Comparison of ENCODE assay signal across 8 cellular contexts in genomic region chrX:48897621-48898306, GRCh38. TPM values are rescaled to one million over a fixed set of nuclear protein-coding genes. Genes with fewer than 3 reads are reported as not detected.
DNase-seq lines count a peak whose midpoint lies in the region; ATAC-seq and TF ChIP-seq lines count a peak whose summit lies in the region.

Gene PQBP1, plus strand, starts transcription at chrX:48897930. Its CDS starts 580 bp downstream, at chrX:48898510.
Gene TIMM17B, minus strand, starts transcription at chrX:48897768. Its CDS starts 19 bp downstream, at chrX:48897749.

- H3K4me3 ChIP-seq in GM08714 (ENCODE audit: low read length) (peak within 1 kb of the TSS; percentile 84), testis (peak within 1 kb of the TSS; percentile 63 to 80)

- no peaks in the 10 kb centered on the region for H3K36me3 Mint-ChIP-seq in activated naive CD8-positive, alpha-beta T cell

- peaks cover 27% of the 10 kb centered on the region for H3K4me1 Mint-ChIP-seq in activated naive CD8-positive, alpha-beta T cell (ENCODE audit: low read depth)

- WGBS in testis, 2 donors = 0% methylated on average over 5 to 18 of the region's 49 CpGs

- DNase-seq in NCI-H1092 treated with DMSO at 0.1 percent for 48 hours (lab: John Stamatoyannopoulos, UW) (peak; percentile 98), SKM-1 (lab: John Stamatoyannopoulos, UW; ENCODE audit: unreplicated experiment) (peak; percentile 69), glomerular endothelial cell (ENCODE audit: extremely low read depth, low read depth, low spot score) (peak; percentile 68), omental fat pad (ENCODE audit: low spot score) (peak; percentile 50), testis (peak; percentile 94)

- ATAC-seq in HG02610 (IDR thresholded peaks at IDR 0.05; ENCODE audit: unreplicated experiment) = peak; percentile 92
- peak; percentile 92 for ATAC-seq in omental fat pad (ENCODE audit: low FRiP score)

- peak; percentile 69 for TF ChIP-seq POLR2A in testis (IDR thresholded peaks at IDR 0.05)

- peaks cover 5% of the 10 kb centered on the region for H3K4me1 ChIP-seq in testis

- H3K27me3 ChIP-seq in testis = no peaks in the 10 kb centered on the region

- peak within 1 kb of the TSS; percentile 95 for H3K4me3 Mint-ChIP-seq in activated naive CD8-positive, alpha-beta T cell

- H3K27ac Mint-ChIP-seq in activated naive CD8-positive, alpha-beta T cell = peak within 1 kb of the TSS; percentile 99

- H3K9me3 ChIP-seq in testis = no peaks in the 10 kb centered on the region

- no peaks in the 10 kb centered on the region for H3K27me3 Mint-ChIP-seq in activated naive CD8-positive, alpha-beta T cell

- intact Hi-C loops in testis (cut with DNase I; ENCODE audit: low total_unique reads) = no loop called here

- TF ChIP-seq CTCF in omental fat pad (IDR thresholded peaks at IDR 0.05) (no peak), testis (IDR thresholded peaks at IDR 0.05) (no peak)

- H3K27ac ChIP-seq in testis = peak within 1 kb of the TSS; percentile 91 to 93

- no peaks in the 10 kb centered on the region for H3K9me3 Mint-ChIP-seq in activated naive CD8-positive, alpha-beta T cell (ENCODE audit: low read depth)

- H3K36me3 ChIP-seq in testis (ENCODE audit: low read depth, missing control alignments) = no peaks in the 10 kb centered on the region

RNA-seq across cellular contexts. Expression of gene PQBP1, which starts in this region (rescaled TPM):
- total RNA-seq in glomerular endothelial cell (51.3 and 57.9 TPM in 2 replicates), omental fat pad (10 to 100 TPM; 36.6 to 59.7 (median 55.2) TPM), testis (10 to 100 TPM; 39.3 to 43.7 TPM)
- 37.8 TPM for polyA plus RNA-seq in testis (ENCODE audit: insufficient read depth, low read depth, low replicate concordance)

RNA-seq across cellular contexts. Expression of gene TIMM17B, which starts in this region (rescaled TPM):
- total RNA-seq in glomerular endothelial cell = 32.7 and 34.2 TPM in 2 replicates
- total RNA-seq in omental fat pad = 10 to 100 TPM; 13.7 to 34.1 (median 29.4) TPM
- 10 to 100 TPM; 41.2 to 53.2 TPM for total RNA-seq in testis
- 32.9 TPM for polyA plus RNA-seq in testis (ENCODE audit: insufficient read depth, low read depth, low replicate concordance)

Comparison
In these comparisons a context has a peak if more than half of its experiments do, and no peak if none do; other contexts are left out.
1. Peak in every context shown above with its lines: DNase-seq, ATAC-seq, H3K4me3 ChIP-seq and H3K27ac ChIP-seq.